In the genomic region with DNA sequence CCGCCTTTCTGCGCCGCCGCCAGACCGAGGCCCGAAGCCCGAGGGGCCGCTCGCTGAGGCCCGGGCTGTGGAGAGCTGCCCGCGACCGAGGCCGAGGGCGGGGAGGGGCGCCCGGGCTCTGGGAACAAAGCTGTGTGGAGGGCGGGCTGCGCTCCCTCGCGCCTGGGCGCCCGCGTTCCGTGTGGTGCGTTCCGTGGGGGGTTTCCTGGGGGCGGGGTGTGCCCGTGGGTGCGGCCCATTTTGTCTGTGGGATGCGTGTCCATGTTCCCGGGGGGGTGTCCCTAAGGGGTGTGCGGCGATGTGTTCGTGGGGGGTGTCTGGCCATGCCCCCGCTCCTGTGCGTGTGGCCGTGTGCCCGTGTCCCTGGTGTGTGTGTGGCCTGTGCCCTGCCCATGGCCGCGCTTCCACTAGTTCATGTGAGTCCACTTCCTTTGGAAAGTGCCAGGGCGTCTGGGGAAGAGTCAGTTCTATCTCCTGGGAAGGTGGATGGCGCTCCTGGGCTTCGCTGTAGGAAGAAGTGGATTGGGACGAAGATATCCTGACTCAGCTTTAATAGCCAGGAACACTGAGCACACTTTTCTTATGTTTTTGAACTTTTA, we compare ENCODE assay signal across 1 cellular context.
TF ChIP-seq lines count a peak whose summit lies in the region.

No MANE protein-coding gene starts in this region.

TF ChIP-seq in HEK293, 187 proteins besides CTCF, POLR2A, EP300 and RAD21 (continued from another document):
- TF ChIP-seq, protein P1, sequence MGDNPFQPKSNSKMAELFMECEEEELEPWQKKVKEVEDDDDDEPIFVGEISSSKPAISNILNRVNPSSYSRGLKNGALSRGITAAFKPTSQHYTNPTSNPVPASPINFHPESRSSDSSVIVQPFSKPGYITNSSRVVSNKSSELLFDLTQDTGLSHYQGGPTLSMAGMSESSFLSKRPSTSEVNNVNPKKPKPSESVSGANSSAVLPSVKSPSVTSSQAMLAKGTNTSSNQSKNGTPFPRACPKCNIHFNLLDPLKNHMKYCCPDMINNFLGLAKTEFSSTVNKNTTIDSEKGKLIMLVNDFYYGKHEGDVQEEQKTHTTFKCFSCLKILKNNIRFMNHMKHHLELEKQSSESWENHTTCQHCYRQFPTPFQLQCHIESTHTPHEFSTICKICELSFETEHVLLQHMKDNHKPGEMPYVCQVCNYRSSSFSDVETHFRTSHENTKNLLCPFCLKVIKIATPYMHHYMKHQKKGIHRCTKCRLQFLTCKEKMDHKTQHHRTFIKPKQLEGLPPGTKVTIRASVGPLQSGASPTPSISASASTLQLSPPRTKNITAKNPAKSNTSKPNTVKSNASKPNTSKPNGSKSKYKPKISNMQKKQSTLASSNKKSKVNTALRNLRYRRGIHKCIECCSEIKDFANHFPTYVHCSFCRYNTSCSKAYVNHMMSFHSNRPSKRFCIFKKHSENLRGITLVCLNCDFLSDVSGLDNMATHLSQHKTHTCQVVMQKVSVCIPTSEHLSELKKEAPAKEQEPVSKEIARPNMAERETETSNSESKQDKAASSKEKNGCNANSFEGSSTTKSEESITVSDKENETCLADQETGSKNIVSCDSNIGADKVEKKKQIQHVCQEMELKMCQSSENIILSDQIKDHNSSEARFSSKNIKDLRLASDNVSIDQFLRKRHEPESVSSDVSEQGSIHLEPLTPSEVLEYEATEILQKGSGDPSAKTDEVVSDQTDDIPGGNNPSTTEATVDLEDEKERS (tag by site-specific recombination; IDR thresholded peaks at IDR 0.05), result no peak
- TF ChIP-seq ZNF626 (tag by site-specific recombination; IDR thresholded peaks at IDR 0.05) (no peak), ZNF2 (tag by site-specific recombination; IDR thresholded peaks at IDR 0.05) (peak; percentile 64; the same call in 1 of the 2 replicates), ZNF416 (tag by site-specific recombination; IDR thresholded peaks at IDR 0.05) (no peak), ZNF292 (tag by site-specific recombination; IDR thresholded peaks at IDR 0.05; ENCODE audit: borderline replicate concordance, low read depth) (no peak), ZNF558 (tag by site-specific recombination; IDR thresholded peaks at IDR 0.05) (no peak), ZNF302 (tag by site-specific recombination; IDR thresholded peaks at IDR 0.05; ENCODE audit: low read depth) (no peak), TRIM28 (IDR thresholded peaks at IDR 0.05; ENCODE audit: borderline replicate concordance, low read length) (no peak), ZNF146 (tag by site-specific recombination; IDR thresholded peaks at IDR 0.05) (no peak), ZXDB (tag by site-specific recombination; IDR thresholded peaks at IDR 0.05) (no peak), ZFP3 (tag by site-specific recombination; IDR thresholded peaks at IDR 0.05; ENCODE audit: low read depth) (no peak), KLF9 (tag by site-specific recombination; IDR thresholded peaks at IDR 0.05; ENCODE audit: low read depth) (peak; percentile 80), MZF1 (tag by site-specific recombination; IDR thresholded peaks at IDR 0.05; ENCODE audit: borderline replicate concordance) (no peak), ZNF423 (tag by site-specific recombination; IDR thresholded peaks at IDR 0.05) (no peak), ZNF677 (tag by site-specific recombination; IDR thresholded peaks at IDR 0.05) (no peak), ZNF654 (tag by site-specific recombination; IDR thresholded peaks at IDR 0.05; ENCODE audit: low read depth) (no peak), PRDM10 (tag by site-specific recombination; IDR thresholded peaks at IDR 0.05) (peak; percentile 80), GLI2 (tag by site-specific recombination; IDR thresholded peaks at IDR 0.05; ENCODE audit: borderline replicate concordance, low read depth) (no peak), ZNF311 (tag by site-specific recombination; IDR thresholded peaks at IDR 0.05; ENCODE audit: borderline replicate concordance) (no peak), KLF10 (tag by site-specific recombination; IDR thresholded peaks at IDR 0.05) (no peak), ZNF768 (tag by site-specific recombination; IDR thresholded peaks at IDR 0.05) (no peak), ZBTB7A (tag by site-specific recombination; IDR thresholded peaks at IDR 0.05; ENCODE audit: low read depth) (0 out of 2 replicates have a peak, but pooled peaks have one; percentile 64), ZNF660 (tag by site-specific recombination; IDR thresholded peaks at IDR 0.05) (no peak), ZNF792 (tag by site-specific recombination; IDR thresholded peaks at IDR 0.05) (no peak), SCRT1 (tag by site-specific recombination; IDR thresholded peaks at IDR 0.05; ENCODE audit: borderline replicate concordance) (no peak), ZNF529 (tag by site-specific recombination; IDR thresholded peaks at IDR 0.05; ENCODE audit: insufficient replicate concordance) (no peak), ZBTB1 (tag by site-specific recombination; IDR thresholded peaks at IDR 0.05) (no peak)
- TF ChIP-seq, protein P2, sequence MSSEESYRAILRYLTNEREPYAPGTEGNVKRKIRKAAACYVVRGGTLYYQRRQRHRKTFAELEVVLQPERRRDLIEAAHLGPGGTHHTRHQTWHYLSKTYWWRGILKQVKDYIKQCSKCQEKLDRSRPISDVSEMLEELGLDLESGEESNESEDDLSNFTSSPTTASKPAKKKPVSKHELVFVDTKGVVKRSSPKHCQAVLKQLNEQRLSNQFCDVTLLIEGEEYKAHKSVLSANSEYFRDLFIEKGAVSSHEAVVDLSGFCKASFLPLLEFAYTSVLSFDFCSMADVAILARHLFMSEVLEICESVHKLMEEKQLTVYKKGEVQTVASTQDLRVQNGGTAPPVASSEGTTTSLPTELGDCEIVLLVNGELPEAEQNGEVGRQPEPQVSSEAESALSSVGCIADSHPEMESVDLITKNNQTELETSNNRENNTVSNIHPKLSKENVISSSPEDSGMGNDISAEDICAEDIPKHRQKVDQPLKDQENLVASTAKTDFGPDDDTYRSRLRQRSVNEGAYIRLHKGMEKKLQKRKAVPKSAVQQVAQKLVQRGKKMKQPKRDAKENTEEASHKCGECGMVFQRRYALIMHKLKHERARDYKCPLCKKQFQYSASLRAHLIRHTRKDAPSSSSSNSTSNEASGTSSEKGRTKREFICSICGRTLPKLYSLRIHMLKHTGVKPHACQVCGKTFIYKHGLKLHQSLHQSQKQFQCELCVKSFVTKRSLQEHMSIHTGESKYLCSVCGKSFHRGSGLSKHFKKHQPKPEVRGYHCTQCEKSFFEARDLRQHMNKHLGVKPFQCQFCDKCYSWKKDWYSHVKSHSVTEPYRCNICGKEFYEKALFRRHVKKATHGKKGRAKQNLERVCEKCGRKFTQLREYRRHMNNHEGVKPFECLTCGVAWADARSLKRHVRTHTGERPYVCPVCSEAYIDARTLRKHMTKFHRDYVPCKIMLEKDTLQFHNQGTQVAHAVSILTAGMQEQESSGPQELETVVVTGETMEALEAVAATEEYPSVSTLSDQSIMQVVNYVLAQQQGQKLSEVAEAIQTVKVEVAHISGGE (tag by site-specific recombination; conservative IDR thresholded peaks at IDR 0.05; ENCODE audit: low read depth), result peak; percentile 34; the same call in 1 of the 2 replicates
- TF ChIP-seq, protein P3, sequence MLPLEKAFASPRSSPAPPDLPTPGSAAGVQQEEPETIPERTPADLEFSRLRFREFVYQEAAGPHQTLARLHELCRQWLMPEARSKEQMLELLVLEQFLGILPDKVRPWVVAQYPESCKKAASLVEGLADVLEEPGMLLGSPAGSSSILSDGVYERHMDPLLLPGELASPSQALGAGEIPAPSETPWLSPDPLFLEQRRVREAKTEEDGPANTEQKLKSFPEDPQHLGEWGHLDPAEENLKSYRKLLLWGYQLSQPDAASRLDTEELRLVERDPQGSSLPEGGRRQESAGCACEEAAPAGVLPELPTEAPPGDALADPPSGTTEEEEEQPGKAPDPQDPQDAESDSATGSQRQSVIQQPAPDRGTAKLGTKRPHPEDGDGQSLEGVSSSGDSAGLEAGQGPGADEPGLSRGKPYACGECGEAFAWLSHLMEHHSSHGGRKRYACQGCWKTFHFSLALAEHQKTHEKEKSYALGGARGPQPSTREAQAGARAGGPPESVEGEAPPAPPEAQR (tag by site-specific recombination; IDR thresholded peaks at IDR 0.05), result peak; percentile 30; the same call in 1 of the 2 replicates
- TF ChIP-seq, protein P4, sequence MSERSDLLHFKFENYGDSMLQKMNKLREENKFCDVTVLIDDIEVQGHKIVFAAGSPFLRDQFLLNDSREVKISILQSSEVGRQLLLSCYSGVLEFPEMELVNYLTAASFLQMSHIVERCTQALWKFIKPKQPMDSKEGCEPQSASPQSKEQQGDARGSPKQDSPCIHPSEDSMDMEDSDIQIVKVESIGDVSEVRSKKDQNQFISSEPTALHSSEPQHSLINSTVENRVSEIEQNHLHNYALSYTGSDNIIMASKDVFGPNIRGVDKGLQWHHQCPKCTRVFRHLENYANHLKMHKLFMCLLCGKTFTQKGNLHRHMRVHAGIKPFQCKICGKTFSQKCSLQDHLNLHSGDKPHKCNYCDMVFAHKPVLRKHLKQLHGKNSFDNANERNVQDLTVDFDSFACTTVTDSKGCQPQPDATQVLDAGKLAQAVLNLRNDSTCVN (tag by site-specific recombination; optimal IDR thresholded peaks at IDR 0.05), result peak; percentile 97
- TF ChIP-seq, protein P5, sequence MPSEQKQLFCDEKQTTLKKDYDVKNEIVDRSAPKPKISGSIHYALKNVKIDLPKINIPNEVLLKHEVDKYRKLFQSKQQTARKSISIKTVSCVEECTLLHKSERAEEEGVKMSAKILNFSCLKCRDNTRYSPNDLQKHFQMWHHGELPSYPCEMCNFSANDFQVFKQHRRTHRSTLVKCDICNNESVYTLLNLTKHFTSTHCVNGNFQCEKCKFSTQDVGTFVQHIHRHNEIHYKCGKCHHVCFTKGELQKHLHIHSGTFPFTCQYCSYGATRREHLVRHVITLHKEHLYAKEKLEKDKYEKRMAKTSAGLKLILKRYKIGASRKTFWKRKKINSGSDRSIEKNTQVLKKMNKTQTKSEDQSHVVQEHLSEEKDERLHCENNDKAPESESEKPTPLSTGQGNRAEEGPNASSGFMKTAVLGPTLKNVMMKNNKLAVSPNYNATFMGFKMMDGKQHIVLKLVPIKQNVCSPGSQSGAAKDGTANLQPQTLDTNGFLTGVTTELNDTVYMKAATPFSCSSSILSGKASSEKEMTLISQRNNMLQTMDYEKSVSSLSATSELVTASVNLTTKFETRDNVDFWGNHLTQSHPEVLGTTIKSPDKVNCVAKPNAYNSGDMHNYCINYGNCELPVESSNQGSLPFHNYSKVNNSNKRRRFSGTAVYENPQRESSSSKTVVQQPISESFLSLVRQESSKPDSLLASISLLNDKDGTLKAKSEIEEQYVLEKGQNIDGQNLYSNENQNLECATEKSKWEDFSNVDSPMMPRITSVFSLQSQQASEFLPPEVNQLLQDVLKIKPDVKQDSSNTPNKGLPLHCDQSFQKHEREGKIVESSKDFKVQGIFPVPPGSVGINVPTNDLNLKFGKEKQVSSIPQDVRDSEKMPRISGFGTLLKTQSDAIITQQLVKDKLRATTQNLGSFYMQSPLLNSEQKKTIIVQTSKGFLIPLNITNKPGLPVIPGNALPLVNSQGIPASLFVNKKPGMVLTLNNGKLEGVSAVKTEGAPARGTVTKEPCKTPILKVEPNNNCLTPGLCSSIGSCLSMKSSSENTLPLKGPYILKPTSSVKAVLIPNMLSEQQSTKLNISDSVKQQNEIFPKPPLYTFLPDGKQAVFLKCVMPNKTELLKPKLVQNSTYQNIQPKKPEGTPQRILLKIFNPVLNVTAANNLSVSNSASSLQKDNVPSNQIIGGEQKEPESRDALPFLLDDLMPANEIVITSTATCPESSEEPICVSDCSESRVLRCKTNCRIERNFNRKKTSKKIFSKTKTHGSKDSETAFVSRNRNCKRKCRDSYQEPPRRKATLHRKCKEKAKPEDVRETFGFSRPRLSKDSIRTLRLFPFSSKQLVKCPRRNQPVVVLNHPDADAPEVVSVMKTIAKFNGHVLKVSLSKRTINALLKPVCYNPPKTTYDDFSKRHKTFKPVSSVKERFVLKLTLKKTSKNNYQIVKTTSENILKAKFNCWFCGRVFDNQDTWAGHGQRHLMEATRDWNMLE (tag by site-specific recombination; conservative IDR thresholded peaks at IDR 0.05; ENCODE audit: low read depth), result no peak
- TF ChIP-seq, protein P6, sequence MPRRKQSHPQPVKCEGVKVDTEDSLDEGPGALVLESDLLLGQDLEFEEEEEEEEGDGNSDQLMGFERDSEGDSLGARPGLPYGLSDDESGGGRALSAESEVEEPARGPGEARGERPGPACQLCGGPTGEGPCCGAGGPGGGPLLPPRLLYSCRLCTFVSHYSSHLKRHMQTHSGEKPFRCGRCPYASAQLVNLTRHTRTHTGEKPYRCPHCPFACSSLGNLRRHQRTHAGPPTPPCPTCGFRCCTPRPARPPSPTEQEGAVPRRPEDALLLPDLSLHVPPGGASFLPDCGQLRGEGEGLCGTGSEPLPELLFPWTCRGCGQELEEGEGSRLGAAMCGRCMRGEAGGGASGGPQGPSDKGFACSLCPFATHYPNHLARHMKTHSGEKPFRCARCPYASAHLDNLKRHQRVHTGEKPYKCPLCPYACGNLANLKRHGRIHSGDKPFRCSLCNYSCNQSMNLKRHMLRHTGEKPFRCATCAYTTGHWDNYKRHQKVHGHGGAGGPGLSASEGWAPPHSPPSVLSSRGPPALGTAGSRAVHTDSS (tag by site-specific recombination; IDR thresholded peaks at IDR 0.05), result no peak
TF ChIP-seq in HEK293: peak in this region for 32.
